Comparison of ENCODE assay signal across 7 cellular contexts in genomic region chr22:45263790-45264269, GRCh38. TPM values are rescaled to one million over a fixed set of nuclear protein-coding genes. Genes with fewer than 3 reads are reported as not detected.
DNase-seq lines count a peak whose midpoint lies in the region; ATAC-seq lines count a peak whose summit lies in the region.

No MANE protein-coding gene starts in this region.

- DNase-seq in NCI-H82 (lab: John Stamatoyannopoulos, UW), result peak; percentile 60
- peak; percentile 48 for DNase-seq in cerebellum (ENCODE audit: low spot score)
- DNase-seq in left lobe of liver (ENCODE audit: low spot score), result peak; percentile 86
- peak in 44 of 49 donors; percentile 24 to 81 (median 63) for DNase-seq in substantia nigra (lab: John Stamatoyannopoulos, UW)
- DNase-seq in NK-92 (lab: John Stamatoyannopoulos, UW; ENCODE audit: unreplicated experiment), result no peak

- ATAC-seq in GM18499 (IDR thresholded peaks at IDR 0.05; ENCODE audit: insufficient read depth, unreplicated experiment) (peak; percentile 30), HG02678 (IDR thresholded peaks at IDR 0.05; ENCODE audit: unreplicated experiment) (peak; percentile 58), left lobe of liver (peak; percentile 98)

- peak overlapping the region; percentile 64 for H3K27ac ChIP-seq in substantia nigra (ENCODE audit: low read depth, low read length, poor library complexity, severe bottlenecking)

RNA-seq across cellular contexts. Expression of gene UPK3A, which starts 20.9 kb away (rescaled TPM):
- not detected for total RNA-seq in cerebellum
- total RNA-seq in left lobe of liver, result not detected

RNA-seq across cellular contexts. Expression of gene KIAA0930, which starts 23.1 kb away (rescaled TPM):
- total RNA-seq in cerebellum, result 37.0 TPM
- 44.2 TPM for total RNA-seq in left lobe of liver

RNA-seq across cellular contexts. Expression of gene FAM118A, which starts 45.9 kb away (rescaled TPM):
- total RNA-seq in cerebellum (16.8 TPM), left lobe of liver (26.0 TPM)

Comparison
In these comparisons a context has a peak if more than half of its experiments do, and no peak if none do; other contexts are left out.
1. ATAC-seq: peak in every context shown above with its lines; median percentile 98 in left lobe of liver; 58 in HG02678; 30 in GM18499.